ENCODE assay signal across 8 cellular contexts in genomic region chr17:45222273-45222993, GRCh38. TPM values are rescaled to one million over a fixed set of nuclear protein-coding genes. Genes with fewer than 3 reads are reported as not detected.
DNase-seq lines count a peak whose midpoint lies in the region; ATAC-seq lines count a peak whose summit lies in the region.

No MANE protein-coding gene starts in this region.

- peak overlapping the region; percentile 99 for H3K27ac Mint-ChIP-seq in activated T-helper 17 cell treated with anti-CD3 and anti-CD28 coated beads, Interleukin-2, amount 50 U/mL, for 72 hours

- ATAC-seq in Right ventricle myocardium superior (ENCODE audit: poor library complexity) (no peak), HG02973 (IDR thresholded peaks at IDR 0.05; ENCODE audit: unreplicated experiment) (no peak), GM21423 (IDR thresholded peaks at IDR 0.05; ENCODE audit: unreplicated experiment) (no peak)
- peak; percentile 11 for ATAC-seq in activated T-helper 17 cell treated with anti-CD3 and anti-CD28 coated beads, Interleukin-2, amount 50 U/mL, for 72 hours (replicated peaks)

- H3K9me3 Mint-ChIP-seq in activated T-helper 17 cell treated with anti-CD3 and anti-CD28 coated beads, Interleukin-2, amount 50 U/mL, for 72 hours: no peaks in the 10 kb centered on the region

- intact Hi-C loops in Right ventricle myocardium superior (cut with DNase I): no loop called here
- intact Hi-C loops in cardiac septum (cut with DNase I): loop anchor here (5.0 kb wide), 1 partner anchor 55 kb away; no protein-coding TSS in a partner anchor

- peak; percentile 38 for DNase-seq in Right ventricle myocardium superior
- DNase-seq in cardiac septum (ENCODE audit: low spot score): no peak
- peak; percentile 48 to 58 for DNase-seq in stimulated activated CD4-positive, alpha-beta T cell treated with anti-CD3 and anti-CD28 coated beads, Interleukin-4, amount 100 ng/mL, for 4 hours
- no peak for DNase-seq in EL

- no peaks in the 10 kb centered on the region for H3K27me3 Mint-ChIP-seq in activated T-helper 17 cell treated with anti-CD3 and anti-CD28 coated beads, Interleukin-2, amount 50 U/mL, for 72 hours

- H3K36me3 Mint-ChIP-seq in activated T-helper 17 cell treated with anti-CD3 and anti-CD28 coated beads, Interleukin-2, amount 50 U/mL, for 72 hours (ENCODE audit: low read depth): peaks cover 92% of the 10 kb centered on the region

- peak overlapping the region; percentile 92 for H3K4me3 Mint-ChIP-seq in activated T-helper 17 cell treated with anti-CD3 and anti-CD28 coated beads, Interleukin-2, amount 50 U/mL, for 72 hours

- peak overlapping the region; percentile 48 for H3K4me3 ChIP-seq in iPS-11a (ENCODE audit: low read depth, low read length)

- peaks cover 13% of the 10 kb centered on the region for H3K4me1 Mint-ChIP-seq in activated T-helper 17 cell treated with anti-CD3 and anti-CD28 coated beads, Interleukin-2, amount 50 U/mL, for 72 hours

RNA-seq across cellular contexts. Expression of gene FMNL1, which starts 0.7 kb away (rescaled TPM):
- total RNA-seq in Right ventricle myocardium superior: 12.0 TPM
- total RNA-seq in cardiac septum: 12.2 TPM
- total RNA-seq in activated T-helper 17 cell treated with anti-CD3 and anti-CD28 coated beads, Interleukin-2, amount 50 U/mL, for 72 hours: 100 to 1,000 TPM; 262 to 496 TPM

RNA-seq across cellular contexts. Expression of gene SPATA32, which starts 39.5 kb away (rescaled TPM):
- total RNA-seq in Right ventricle myocardium superior (not detected), cardiac septum (not detected)
- under 1 TPM; 0.13 to 0.32 TPM for total RNA-seq in activated T-helper 17 cell treated with anti-CD3 and anti-CD28 coated beads, Interleukin-2, amount 50 U/mL, for 72 hours

Comparison
In these comparisons a context has a peak if more than half of its experiments do, and no peak if none do; other contexts are left out.
1. DNase-seq: peak in Right ventricle myocardium superior (single experiment) and stimulated activated CD4-positive, alpha-beta T cell treated with anti-CD3 and anti-CD28 coated beads, Interleukin-4, amount 100 ng/mL, for 4 hours (2 of 2); none in cardiac septum (single experiment) and EL (single experiment).
2. RNA of gene FMNL1, which starts 0.7 kb away (total RNA-seq): 262 to 496 TPM in activated T-helper 17 cell treated with anti-CD3 and anti-CD28 coated beads, Interleukin-2, amount 50 U/mL, for 72 hours; 12.2 TPM in cardiac septum (single experiment) and 12.0 TPM in Right ventricle myocardium superior (single experiment); every median in the first group is over 10 times any median in the second.